15 cellular contexts compared by ENCODE assay signal in the genomic region with DNA sequence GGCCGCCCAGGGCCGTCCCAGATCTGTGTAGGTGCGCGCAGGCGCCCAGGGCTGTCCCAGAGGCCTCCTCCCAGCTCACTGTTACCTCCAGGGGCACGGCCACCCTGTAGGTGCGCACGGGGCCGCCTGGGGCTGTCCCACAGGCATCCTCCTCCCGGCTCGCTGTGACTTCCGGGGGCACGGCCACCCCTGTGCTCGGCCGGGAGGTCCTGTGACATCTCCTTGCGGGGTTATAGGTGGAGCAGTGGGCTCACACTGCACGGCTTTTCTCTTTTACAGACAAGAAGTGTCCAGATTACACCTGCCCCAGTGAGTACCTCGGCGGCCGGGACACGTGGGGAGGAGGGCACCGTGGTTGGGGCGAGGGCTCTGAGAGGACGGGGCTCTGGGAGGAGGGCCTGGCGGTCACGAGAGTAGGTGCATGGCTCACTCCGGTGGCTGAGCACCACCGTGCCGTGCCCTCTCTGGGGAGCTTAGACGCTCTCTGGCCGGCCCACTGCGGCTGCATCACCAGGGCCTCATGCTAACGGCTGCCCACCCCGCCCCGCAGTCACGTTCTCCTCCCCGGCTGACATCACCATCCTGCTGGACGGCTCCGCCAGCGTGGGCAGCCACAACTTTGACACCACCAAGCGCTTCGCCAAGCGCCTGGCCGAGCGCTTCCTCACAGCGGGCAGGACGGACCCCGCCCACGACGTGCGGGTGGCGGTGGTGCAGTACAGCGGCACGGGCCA. TPM values are rescaled to one million over a fixed set of nuclear protein-coding genes. Genes with fewer than 3 reads are reported as not detected.
DNase-seq lines count a peak whose midpoint lies in the region; ATAC-seq, FAIRE-seq and TF ChIP-seq lines count a peak whose summit lies in the region.
"Had no signal": no experiment of that assay in that cellular context is flagged by ENCODE, and none has a peak within 500 bp of the region (broad histone marks: within the 10 kb centered on the region; RNA-seq: fewer than 3 reads in every experiment).

No MANE protein-coding gene starts in this region.

- intact Hi-C loops in right lobe of liver (cut with DNase I) = loop anchor here in 1 of 2 donors (10.0 kb wide), 1 partner anchor 62 kb away; no protein-coding TSS in a partner anchor
- intact Hi-C loops in HepG2 (cut with micrococcal nuclease; ENCODE audit: unreplicated experiment) = no loop called here
- intact Hi-C loops in esophagus muscularis mucosa (cut with DNase I) = no loop called here
- intact Hi-C loops in aorta (cut with DNase I) = no loop called here

- H3K27ac ChIP-seq in right lobe of liver = no peak overlapping the region
- no peak overlapping the region for H3K27ac ChIP-seq in HepG2 (ENCODE audit: extremely low read length, insufficient read depth, low read length)
- peak overlapping the region in 3 of 4 donors; percentile 40 to 80 (median 72) for H3K27ac ChIP-seq in esophagus muscularis mucosa (replicated peaks in 1 of 4)
- H3K27ac ChIP-seq in aorta (ENCODE audit: low read depth in 1 of 2, low read length in 2 of 2) = no peak overlapping the region
- H3K27ac ChIP-seq: pancreas, thyroid gland had no signal

- H3K27me3 Mint-ChIP-seq in natural killer cell treated with Interleukin-12 subunit alpha and Interleukin-12 subunit beta and Interleukin-15 and Interleukin-18, amount 100 ng/mL, for 72 hours = no peaks in the 10 kb centered on the region
- H3K27me3 Mint-ChIP-seq: brain had no signal

- in situ Hi-C loops in HepG2 (cut with HindIII; ENCODE audit: extremely low pct_ligation_motif_present, low pct_unique_long_range_greater_than_20kb) = no loop called here

- TF ChIP-seq RAD21 in HepG2 (CRISPR knock-in tag; IDR thresholded peaks at IDR 0.05) = no peak

- no peaks in the 10 kb centered on the region for H3K79me2 ChIP-seq in HepG2 (ENCODE audit: insufficient read depth, low read length)

- DNase-seq in right lobe of liver (peak in 2 of 3 donors; percentile 15 to 52), HepG2 (ENCODE audit: low spot score) (no peak), esophagus muscularis mucosa (ENCODE audit: extremely low spot score) (peak; percentile 88), aorta (peak; percentile 41 to 74), NAMALWA (ENCODE audit: low spot score) (no peak), hypothalamus (lab: John Stamatoyannopoulos, UW) (no peak), SIG-M5 (lab: John Stamatoyannopoulos, UW) (no peak)
- peak; percentile 57 for DNase-seq in natural killer cell treated with Interleukin-12 subunit alpha and Interleukin-12 subunit beta and Interleukin-15 and Interleukin-18, amount 100 ng/mL, for 72 hours (ENCODE audit: low spot score)
- DNase-seq: activated CD4-positive, alpha-beta T cell treated with anti-CD3 and anti-CD28 coated beads, Interleukin-2, amount 50 U/mL, for 4 hours; activated naive CD4-positive, alpha-beta T cell treated with anti-CD3 and anti-CD28 coated beads for 36 hours; NCI-H1417 treated with DMSO at 0.1 percent for 48 hours; thyroid gland had no signal

- TF ChIP-seq CTCF in right lobe of liver (IDR thresholded peaks at IDR 0.05) = no peak
- no peak for TF ChIP-seq CTCF in HepG2 (CRISPR knock-in tag; IDR thresholded peaks at IDR 0.05)
- TF ChIP-seq CTCF in esophagus muscularis mucosa (IDR thresholded peaks at IDR 0.05) = no peak

- CTCF ChIA-PET in HepG2 (lab: Yijun Ruan, JAX; ENCODE audit: low intra/inter-chr PET ratio, low total read pairs) = no interaction called here

- H3K4me3 ChIP-seq in right lobe of liver (no peak overlapping the region), HepG2 (replicated peaks in 1 of 3; ENCODE audit: insufficient read depth in 1 of 3, low read depth in 2 of 3, low read length in 3 of 3) (no peak overlapping the region), esophagus muscularis mucosa (no peak overlapping the region), aorta (ENCODE audit: low read length in 2 of 2) (no peak overlapping the region)
- H3K4me3 ChIP-seq: pancreas, thyroid gland had no signal

- H2AFZ ChIP-seq in HepG2 (ENCODE audit: low read length) = no peak overlapping the region

- H3K9me3 ChIP-seq in right lobe of liver (no peaks in the 10 kb centered on the region), HepG2 (ENCODE audit: low read length) (no peaks in the 10 kb centered on the region), esophagus muscularis mucosa (no peaks in the 10 kb centered on the region), aorta (ENCODE audit: control insufficient read depth, low read length) (no peaks in the 10 kb centered on the region)
- H3K9me3 ChIP-seq: pancreas, thyroid gland had no signal

- H4K20me1 ChIP-seq in HepG2 (ENCODE audit: insufficient read depth, low read length) = no peaks in the 10 kb centered on the region

- H3K27me3 ChIP-seq in right lobe of liver (no peaks in the 10 kb centered on the region), HepG2 (ENCODE audit: control insufficient read depth in 1 of 2, insufficient read depth in 2 of 2, low read length in 2 of 2) (no peaks in the 10 kb centered on the region; a peak in 1 of 5 replicates), esophagus muscularis mucosa (no peaks in the 10 kb centered on the region), aorta (ENCODE audit: control insufficient read depth in 1 of 2, insufficient read depth in 2 of 2, low read length in 1 of 2) (no peaks in the 10 kb centered on the region)
- H3K27me3 ChIP-seq: pancreas, thyroid gland had no signal

- 100% methylated on average over 2 of the region's 54 CpGs for WGBS in right lobe of liver (ENCODE audit: insufficient coverage, low coverage, low lambda C conversion rate, missing lambda C conversion rate)
- WGBS in HepG2 (ENCODE audit: low lambda C conversion rate) = 97% methylated on average over 6 of the region's 54 CpGs
- WGBS in esophagus muscularis mucosa = 94% methylated on average over 25 of the region's 54 CpGs
- 93% methylated on average over 52 to 54 of the region's 54 CpGs for WGBS in aorta, 2 donors

- no peak overlapping the region for H3K4me2 ChIP-seq in HepG2 (ENCODE audit: low read depth, low read length)

- TF ChIP-seq EP300 in HepG2 (IDR thresholded peaks at IDR 0.05; ENCODE audit: low read depth in 2 of 2, low read length in 2 of 2) = no peak
- no peak for TF ChIP-seq EP300 in HepG2 (CRISPR knock-in tag; IDR thresholded peaks at IDR 0.05; ENCODE audit: borderline replicate concordance)
- TF ChIP-seq EP300 in esophagus muscularis mucosa (IDR thresholded peaks at IDR 0.05) = no peak

- no peak overlapping the region for H3K4me3 Mint-ChIP-seq in natural killer cell treated with Interleukin-12 subunit alpha and Interleukin-12 subunit beta and Interleukin-15 and Interleukin-18, amount 100 ng/mL, for 72 hours
- H3K4me3 Mint-ChIP-seq: activated naive CD4-positive, alpha-beta T cell treated with anti-CD3 and anti-CD28 coated beads for 36 hours; brain had no signal

- no peaks in the 10 kb centered on the region for H3K4me1 Mint-ChIP-seq in natural killer cell treated with Interleukin-12 subunit alpha and Interleukin-12 subunit beta and Interleukin-15 and Interleukin-18, amount 100 ng/mL, for 72 hours (ENCODE audit: low read depth in 2 of 2)
- H3K4me1 Mint-ChIP-seq: brain had no signal

- BruUV-seq in HepG2 (replicated peaks; lab: Mats Ljungman, UMichigan) = no TSS peak

- ATAC-seq in right lobe of liver (no peak), HepG2 (no peak), aorta (ENCODE audit: low FRiP score) (no peak)
- ATAC-seq in natural killer cell treated with Interleukin-12 subunit alpha and Interleukin-12 subunit beta and Interleukin-15 and Interleukin-18, amount 100 ng/mL, for 72 hours = no peak
- ATAC-seq: HCT116, pancreas had no signal

- no peaks in the 10 kb centered on the region for H3K4me1 ChIP-seq in right lobe of liver
- H3K4me1 ChIP-seq in HepG2 (ENCODE audit: insufficient read depth, low read length) = no peaks in the 10 kb centered on the region
- H3K4me1 ChIP-seq in esophagus muscularis mucosa = peaks cover 0 to 37% (median 31%) of the 10 kb centered on the region in 4 donors
- no peaks in the 10 kb centered on the region for H3K4me1 ChIP-seq in aorta (ENCODE audit: control insufficient read depth in 1 of 2, insufficient read depth in 2 of 2, low read length in 2 of 2)
- H3K4me1 ChIP-seq: pancreas, thyroid gland had no signal

- H3K9ac ChIP-seq in HepG2 (ENCODE audit: insufficient read depth, low read depth, low read length) = no peak overlapping the region

- TF ChIP-seq POLR2A in right lobe of liver (IDR thresholded peaks at IDR 0.05) (no peak), HepG2 (IDR thresholded peaks at IDR 0.05; ENCODE audit: insufficient read depth in 1 of 2, low read depth in 2 of 2, low read length in 2 of 2) (no peak), esophagus muscularis mucosa (IDR thresholded peaks at IDR 0.05; ENCODE audit: low read depth) (no peak)

- H3K36me3 Mint-ChIP-seq in natural killer cell treated with Interleukin-12 subunit alpha and Interleukin-12 subunit beta and Interleukin-15 and Interleukin-18, amount 100 ng/mL, for 72 hours = no peaks in the 10 kb centered on the region

- no peaks in the 10 kb centered on the region for H3K36me3 ChIP-seq in right lobe of liver
- no peaks in the 10 kb centered on the region for H3K36me3 ChIP-seq in HepG2 (replicated peaks in 1 of 2; ENCODE audit: control insufficient read depth in 1 of 2, insufficient read depth in 2 of 2, low read length in 2 of 2)
- peaks cover 54 to 67% (median 64%) of the 10 kb centered on the region in 4 donors for H3K36me3 ChIP-seq in esophagus muscularis mucosa
- H3K36me3 ChIP-seq in aorta (ENCODE audit: control insufficient read depth in 1 of 2, insufficient read depth in 2 of 2, low read length in 1 of 2) = peaks cover 0 to 26% of the 10 kb centered on the region in 2 donors
- H3K36me3 ChIP-seq: pancreas had no signal

- POLR2A ChIA-PET in HepG2 (lab: Yijun Ruan, JAX) = no interaction called here

- no peak for FAIRE-seq in HepG2 (lab: Jason Lieb, UNC)
- FAIRE-seq: pancreas had no signal

- H3K27ac Mint-ChIP-seq in natural killer cell treated with Interleukin-12 subunit alpha and Interleukin-12 subunit beta and Interleukin-15 and Interleukin-18, amount 100 ng/mL, for 72 hours = no peak overlapping the region
- H3K27ac Mint-ChIP-seq: activated naive CD4-positive, alpha-beta T cell treated with anti-CD3 and anti-CD28 coated beads for 36 hours; brain had no signal

- H3K9me3 Mint-ChIP-seq in natural killer cell treated with Interleukin-12 subunit alpha and Interleukin-12 subunit beta and Interleukin-15 and Interleukin-18, amount 100 ng/mL, for 72 hours = no peaks in the 10 kb centered on the region
- H3K9me3 Mint-ChIP-seq: brain had no signal

RNA-seq across cellular contexts. Expression of a gene that starts 21.4 kb away (rescaled TPM):
- total RNA-seq in right lobe of liver = 10 to 100 TPM; 28.2 to 79.9 (median 51.1) TPM
- total RNA-seq in HepG2 (2016; rRNA removed; fragmentation: Illumina TruSeq; extraction: Trizol) = 0.46 and 3.1 TPM in 2 replicates
- 0.09 and 0.40 TPM in 2 replicates for total RNA-seq in HepG2 (2016; cell fraction: cytosol; rRNA removed; fragmentation: Illumina TruSeq; extraction: Trizol; ENCODE audit: low read depth)
- total RNA-seq in HepG2 (2016; cell fraction: insoluble cytoplasmic fraction; rRNA removed; fragmentation: Illumina TruSeq; extraction: Trizol) = 0.55 and 4.3 TPM in 2 replicates
- total RNA-seq in HepG2 (2016; cell fraction: membrane; rRNA removed; fragmentation: Illumina TruSeq; extraction: Trizol) = 0.28 and 0.41 TPM in 2 replicates
- 4.1 and 6.4 TPM in 2 replicates for total RNA-seq in HepG2 (2016; cell fraction: nucleus; rRNA removed; fragmentation: Illumina TruSeq; extraction: Trizol)
- 4.8 and 9.8 TPM in 2 replicates for polyA plus RNA-seq in HepG2 (2011; rRNA removed)
- polyA plus RNA-seq in HepG2 (2011; cell fraction: cytosol; rRNA removed) = 2.4 TPM in 2 replicates
- polyA plus RNA-seq in HepG2 (2011; cell fraction: nucleus; rRNA removed) = 190 and 201 TPM in 2 replicates
- polyA plus RNA-seq in HepG2 (2012) = 10.0 and 14.2 TPM in 2 replicates
- 0.17 TPM in 2 replicates for polyA plus RNA-seq in HepG2 (2016; cell fraction: cytosol; fragmentation: Illumina TruSeq; extraction: Trizol; ENCODE audit: low read depth)
- 0.58 and 1.7 TPM in 2 replicates for polyA plus RNA-seq in HepG2 (2016; cell fraction: insoluble cytoplasmic fraction; fragmentation: Illumina TruSeq; extraction: Trizol; ENCODE audit: low read depth)
- 0.13 and 0.28 TPM in 2 replicates for polyA plus RNA-seq in HepG2 (2016; cell fraction: membrane; fragmentation: Illumina TruSeq; extraction: Trizol; ENCODE audit: low read depth)
- polyA plus RNA-seq in HepG2 (2016; cell fraction: nucleus; fragmentation: Illumina TruSeq; extraction: Trizol; ENCODE audit: insufficient read depth, low read depth) = 20.5 and 25.0 TPM in 2 replicates
- 0.07 and 11.2 TPM in 2 replicates for polyA minus RNA-seq in HepG2 (2011; rRNA and poly(A)+ RNA removed; ENCODE audit: low replicate concordance)
- polyA minus RNA-seq in HepG2 (2011; cell fraction: cytosol; rRNA and poly(A)+ RNA removed) = 1.1 and 1.8 TPM in 2 replicates
- 3.9 and 6.7 TPM in 2 replicates for polyA minus RNA-seq in HepG2 (2011; cell fraction: nucleus; rRNA and poly(A)+ RNA removed)
- 1,000 to 10,000 TPM in 2 of 4 donors, 100 to 1,000 TPM in 2; 646 to 1,432 (median 1,078) TPM for total RNA-seq in esophagus muscularis mucosa
- not detected for total RNA-seq in natural killer cell treated with Interleukin-12 subunit alpha and Interleukin-12 subunit beta and Interleukin-15 and Interleukin-18, amount 100 ng/mL, for 72 hours
- 100 to 1,000 TPM; 458 to 593 TPM for total RNA-seq in aorta
- 1,000 to 10,000 TPM in 1 of 2 donors, 100 to 1,000 TPM in 1; 156 to 1,773 TPM for polyA plus RNA-seq in aorta

Comparison
In these comparisons a context has a peak if more than half of its experiments do, and no peak if none do; other contexts are left out.
1. DNase-seq: peak in right lobe of liver (2 of 3), esophagus muscularis mucosa (single experiment), natural killer cell treated with Interleukin-12 subunit alpha and Interleukin-12 subunit beta and Interleukin-15 and Interleukin-18, amount 100 ng/mL, for 72 hours (single experiment) and aorta (2 of 2); none in HepG2 (single experiment), NAMALWA (single experiment), hypothalamus (0 of 51) and SIG-M5 (single experiment).
2. H3K27ac ChIP-seq: peak in esophagus muscularis mucosa (3 of 4); none in right lobe of liver (0 of 3), HepG2 (single experiment) and aorta (0 of 2).